Comparison of ENCODE assay signal across 1 cellular context in the genomic region with DNA sequence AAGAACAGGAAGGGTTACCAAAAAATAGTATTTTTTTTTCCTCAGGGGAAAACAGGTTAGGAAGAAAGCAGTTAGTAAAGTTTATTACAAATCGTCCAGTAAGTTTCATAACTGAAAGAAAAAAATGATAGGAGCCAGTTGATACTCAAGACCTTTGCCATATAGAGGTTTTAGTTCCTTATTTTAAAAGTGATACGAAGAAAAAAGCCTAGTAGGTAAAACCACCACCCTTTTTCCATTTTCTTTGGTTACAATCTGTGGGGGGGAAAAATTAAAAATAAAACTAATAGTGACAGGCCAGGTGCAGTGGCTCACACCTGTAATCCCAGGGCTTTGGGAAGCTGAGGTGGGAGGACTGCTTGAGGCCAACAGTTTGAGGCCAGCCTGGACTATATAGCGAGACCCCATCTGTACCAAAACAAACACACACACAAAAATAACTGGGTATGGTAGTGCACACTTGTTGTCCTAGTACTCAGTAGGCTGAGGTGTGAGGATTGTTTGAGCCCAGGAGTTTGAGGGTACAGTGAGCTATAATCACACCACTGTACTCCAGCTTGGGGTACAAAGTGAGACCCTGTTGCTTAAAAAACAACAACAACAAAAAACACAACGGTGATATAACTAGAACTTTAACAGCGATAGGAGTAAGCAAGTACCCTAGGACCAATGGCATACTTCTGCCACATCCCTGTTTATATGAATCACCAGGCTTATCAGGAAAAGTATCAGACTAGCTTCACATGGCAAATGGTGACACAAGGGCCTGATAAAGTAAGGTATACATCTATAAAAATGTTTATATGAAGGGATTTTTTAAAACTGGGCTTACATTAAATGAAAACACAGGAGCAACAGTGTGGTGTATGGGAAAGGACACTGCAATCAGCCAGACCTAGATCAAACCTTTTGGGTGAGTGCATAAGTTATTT.
TF ChIP-seq lines count a peak whose summit lies in the region.

No MANE protein-coding gene starts in this region.

TF ChIP-seq in endothelial cell of umbilical vein, 7 proteins besides CTCF, POLR2A, EP300 and RAD21:
- TF ChIP-seq FOS (IDR thresholded peaks at IDR 0.05; ENCODE audit: borderline replicate concordance, insufficient read depth, low read length), result peak; percentile 13
- TF ChIP-seq MYC (IDR thresholded peaks at IDR 0.05; ENCODE audit: low read depth, low read length), result no peak
